24 cellular contexts compared by ENCODE assay signal in the genomic region with DNA sequence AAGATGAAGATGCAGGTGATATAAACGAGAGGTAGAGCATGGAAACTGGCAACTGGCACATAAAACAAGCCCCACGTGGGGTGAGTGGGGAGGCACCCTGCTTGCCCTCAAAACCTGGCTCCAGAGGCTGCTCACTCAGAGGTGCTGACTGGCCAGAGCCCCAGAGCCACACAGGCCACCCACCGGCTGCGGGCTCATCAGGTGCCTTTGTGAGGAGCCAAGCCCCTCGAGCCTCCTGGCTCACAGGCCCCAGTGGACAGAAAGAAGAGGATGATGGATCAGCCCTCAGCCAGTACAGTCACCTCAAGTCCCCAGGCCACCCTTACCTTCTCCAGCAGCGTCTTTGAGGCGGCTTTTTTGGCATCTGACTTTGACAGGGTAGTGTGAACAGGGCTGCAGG. TPM values are rescaled to one million over a fixed set of nuclear protein-coding genes. Genes with fewer than 3 reads are reported as not detected.
DNase-seq lines count a peak whose midpoint lies in the region; FAIRE-seq and TF ChIP-seq lines count a peak whose summit lies in the region.
"Had no signal": no experiment of that assay in that cellular context is flagged by ENCODE, and none has a peak within 500 bp of the region (broad histone marks: within the 10 kb centered on the region; RNA-seq: fewer than 3 reads in every experiment).

No MANE protein-coding gene starts in this region.

- H3K4ac ChIP-seq in H9 (ENCODE audit: low read depth, low read length) (no peak overlapping the region), neuronal stem cell (ENCODE audit: low read length) (no peak overlapping the region)

- DNase-seq in H9 (no peak), RWPE1 (ENCODE audit: low spot score) (no peak), endothelial cell (ENCODE audit: low spot score) (no peak), neuronal stem cell (ENCODE audit: low spot score) (no peak), Ammon's horn (ENCODE audit: low spot score) (no peak), coronary artery (ENCODE audit: low spot score) (no peak), HTR-8/SVneo (ENCODE audit: insufficient read length, low spot score) (no peak), erythroblast (lab: John Stamatoyannopoulos, UW) (no peak)
- DNase-seq: 8988T; ACHN; Caco-2; Calu3; CD4-positive, alpha-beta T cell; CD8-positive, alpha-beta T cell; DMS79 treated with DMSO at 0.1 percent for 48 hours; GF-D8 had no signal

- H3K9me3 ChIP-seq in H9 (ENCODE audit: control insufficient read depth, low read depth, low read length) (no peaks in the 10 kb centered on the region), neuronal stem cell (replicated peaks in 1 of 2; ENCODE audit: control insufficient read depth in 2 of 2, insufficient read depth in 1 of 2, low read depth in 1 of 2, low read length in 2 of 2) (peaks cover 0 to 5% of the 10 kb centered on the region in 2 donors)
- H3K9me3 ChIP-seq: BLaER1 treated with 17β-estradiol and CSF1 and Interleukin-3, amounts not matched to agents 10 nM and 100 nM; Caco-2 had no signal

- FAIRE-seq in HTR-8/SVneo (lab: Jason Lieb, UNC) = no peak
- FAIRE-seq: A204.1, D721Med, G401.6, GM12891, GM19239 had no signal

- H2BK12ac ChIP-seq in H9 (ENCODE audit: insufficient read length, low read depth, low read length) = no peak overlapping the region
- no peak overlapping the region for H2BK12ac ChIP-seq in neuronal stem cell (ENCODE audit: low read length)

- H3K27ac ChIP-seq in H9 (ENCODE audit: insufficient read length, low read depth, low read length) = no peak overlapping the region
- 0 out of 2 replicates have a peak overlapping the region, but pooled peaks have one; percentile 3 for H3K27ac ChIP-seq in RWPE1
- H3K27ac ChIP-seq in neuronal stem cell (replicated peaks; ENCODE audit: low read length) = no peak overlapping the region
- no peak overlapping the region for H3K27ac ChIP-seq in coronary artery
- H3K27ac ChIP-seq: BLaER1 treated with 17β-estradiol and CSF1 and Interleukin-3, amounts not matched to agents 10 nM and 100 nM; C4-2B had no signal

- peaks cover 0 to 3% of the 10 kb centered on the region in 2 experiments; a peak in 2 of 4 replicates for H3K4me1 Mint-ChIP-seq in H9
- peaks cover 8% of the 10 kb centered on the region for H3K4me1 Mint-ChIP-seq in endothelial cell (ENCODE audit: unreplicated experiment)

- H3K9me3 Mint-ChIP-seq in H9 (no peaks in the 10 kb centered on the region; a peak in 1 of 5 replicates), endothelial cell (ENCODE audit: unreplicated experiment) (no peaks in the 10 kb centered on the region)
- H3K9me3 Mint-ChIP-seq: CD4-positive, alpha-beta T cell; CD8-positive, alpha-beta T cell had no signal

- peaks cover under 1% of the 10 kb centered on the region; the same call in 1 of the 2 replicates for H3K79me2 ChIP-seq in H9 (ENCODE audit: insufficient read depth, low read length)

- H3K4me3 ChIP-seq in neuronal stem cell (ENCODE audit: low read length in 2 of 2) = no peak overlapping the region
- H3K4me3 ChIP-seq in coronary artery = no peak overlapping the region
- H3K4me3 ChIP-seq: BLaER1 treated with 17β-estradiol and CSF1 and Interleukin-3, amounts not matched to agents 10 nM and 100 nM had no signal

- no peak overlapping the region for H3T11ph ChIP-seq in H9 (ENCODE audit: low read length)

- no peak overlapping the region for H3K4me3 Mint-ChIP-seq in H9
- H3K4me3 Mint-ChIP-seq in endothelial cell (ENCODE audit: unreplicated experiment) = no peak overlapping the region
- H3K4me3 Mint-ChIP-seq: B cell; CD4-positive, alpha-beta T cell; CD8-positive, alpha-beta T cell had no signal

- no peak for TF ChIP-seq POLR2A in erythroblast (IDR thresholded peaks at IDR 0.05; ENCODE audit: low read length)

- no peak overlapping the region for H4K8ac ChIP-seq in H9 (replicated peaks; ENCODE audit: insufficient read length, low read depth, low read length)
- H4K8ac ChIP-seq in neuronal stem cell (ENCODE audit: low read depth, low read length) = no peak overlapping the region

- TF ChIP-seq CTCF in H9 (conservative IDR thresholded peaks at IDR 0.05) (no peak), RWPE1 (conservative IDR thresholded peaks at IDR 0.05; ENCODE audit: low read depth) (no peak), endothelial cell (IDR thresholded peaks at IDR 0.05; ENCODE audit: unreplicated experiment) (no peak), coronary artery (IDR thresholded peaks at IDR 0.05) (no peak)

- no peak overlapping the region for H2BK15ac ChIP-seq in H9 (ENCODE audit: low read depth, low read length)
- no peak overlapping the region for H2BK15ac ChIP-seq in neuronal stem cell (ENCODE audit: low read length)

- no peaks in the 10 kb centered on the region for H3K4me1 ChIP-seq in H9 (ENCODE audit: insufficient read depth, low read length)
- H3K4me1 ChIP-seq in neuronal stem cell (ENCODE audit: control insufficient read depth in 2 of 2, insufficient read depth in 1 of 2, low read depth in 1 of 2, low read length in 2 of 2) = peaks cover 0 to 1% of the 10 kb centered on the region in 2 donors
- H3K4me1 ChIP-seq: Caco-2 had no signal

- H2AFZ ChIP-seq in H9 (ENCODE audit: low read length) = no peak overlapping the region
- no peak overlapping the region for H2AFZ ChIP-seq in neuronal stem cell (ENCODE audit: low read length)

- H2BK5ac ChIP-seq in H9 (ENCODE audit: insufficient read length, low read length) (no peak overlapping the region), neuronal stem cell (ENCODE audit: low read length) (no peak overlapping the region)

- H4K20me1 ChIP-seq in H9 (ENCODE audit: control insufficient read depth, insufficient read depth, insufficient read length) = no peaks in the 10 kb centered on the region

- H3K27me3 ChIP-seq in H9 (ENCODE audit: insufficient read depth, low read length) (no peaks in the 10 kb centered on the region), neuronal stem cell (ENCODE audit: control insufficient read depth in 3 of 3, insufficient read depth in 3 of 3, low read depth in 1 of 3, low read length in 3 of 3) (no peaks in the 10 kb centered on the region)
- H3K27me3 ChIP-seq: BLaER1 treated with 17β-estradiol and CSF1 and Interleukin-3, amounts not matched to agents 10 nM and 100 nM had no signal

- H3K14ac ChIP-seq in H9 (ENCODE audit: insufficient read depth, low read length) (no peak overlapping the region), neuronal stem cell (ENCODE audit: low read length) (no peak overlapping the region)

- H3K79me1 ChIP-seq in H9 (ENCODE audit: insufficient read depth, low read depth, low read length, poor library complexity, severe bottlenecking) (peaks cover 2% of the 10 kb centered on the region), neuronal stem cell (ENCODE audit: low read depth, low read length) (peaks cover 11% of the 10 kb centered on the region)

- H3K9ac ChIP-seq in H9 (ENCODE audit: extremely low read depth, insufficient read length, low read length) (no peak overlapping the region), neuronal stem cell (ENCODE audit: low read depth, low read length, poor library complexity) (peak overlapping the region; percentile 44)
- H3K9ac ChIP-seq: BLaER1 treated with 17β-estradiol and CSF1 and Interleukin-3, amounts not matched to agents 10 nM and 100 nM had no signal

- H3K27ac Mint-ChIP-seq in H9 (peak overlapping the region in 2 of 3 experiments; percentile 34 to 83; a peak in 3 of 7 replicates), endothelial cell (ENCODE audit: unreplicated experiment) (peak overlapping the region; percentile 36)
- H3K27ac Mint-ChIP-seq: B cell; CD4-positive, alpha-beta T cell; CD8-positive, alpha-beta T cell had no signal

- POLR2A ChIA-PET in RWPE1 (lab: Yijun Ruan, JAX; ENCODE audit: low non-redundant PET) = no interaction called here

- H3K36me3 ChIP-seq in neuronal stem cell (replicated peaks in 1 of 2; ENCODE audit: control insufficient read depth in 2 of 2, insufficient read depth in 2 of 2, low read length in 2 of 2) = peaks cover 53 to 64% of the 10 kb centered on the region in 2 donors

- H3K23me2 ChIP-seq in H9 (ENCODE audit: insufficient read length, low read depth, low read length, poor library complexity, severe bottlenecking) = peaks cover 3% of the 10 kb centered on the region

- H3K36me3 Mint-ChIP-seq in H9 (ENCODE audit: insufficient read depth in 1 of 3, low read depth in 3 of 3) = peaks cover 26 to 78% (median 71%) of the 10 kb centered on the region in 3 experiments; a peak in 6 of 7 replicates
- H3K36me3 Mint-ChIP-seq in endothelial cell (ENCODE audit: low read depth, unreplicated experiment) = peaks cover 29% of the 10 kb centered on the region

- H4K5ac ChIP-seq in H9 (ENCODE audit: insufficient read length, low read depth, low read length) = no peak overlapping the region

- H3K23ac ChIP-seq in H9 (ENCODE audit: insufficient read length, low read depth, low read length) (no peak overlapping the region), neuronal stem cell (ENCODE audit: low read depth, low read length, poor library complexity) (peak overlapping the region; percentile 55)

- CTCF ChIA-PET in RWPE1 (lab: Yijun Ruan, JAX) = no interaction called here

- no peak overlapping the region for H4K91ac ChIP-seq in H9 (ENCODE audit: insufficient read length, low read depth, low read length)
- H4K91ac ChIP-seq in neuronal stem cell (ENCODE audit: low read depth, low read length, poor library complexity) = no peak overlapping the region

- H3K27me3 Mint-ChIP-seq in H9 (ENCODE audit: low read depth) (no peaks in the 10 kb centered on the region), endothelial cell (ENCODE audit: unreplicated experiment) (peaks cover 7% of the 10 kb centered on the region)
- H3K27me3 Mint-ChIP-seq: B cell; CD4-positive, alpha-beta T cell had no signal

- H3K18ac ChIP-seq in H9 (ENCODE audit: insufficient read length, low read depth, low read length) = no peak overlapping the region
- H3K18ac ChIP-seq in neuronal stem cell (ENCODE audit: low read length) = no peak overlapping the region

- no peak overlapping the region for H2AK5ac ChIP-seq in H9 (ENCODE audit: insufficient read length, low read length)
- H2AK5ac ChIP-seq in neuronal stem cell (ENCODE audit: low read depth, low read length) = no peak overlapping the region

- no peak overlapping the region for H3K4me2 ChIP-seq in H9 (ENCODE audit: insufficient read depth, insufficient read length, low read length)
- H3K4me2 ChIP-seq in neuronal stem cell (ENCODE audit: insufficient read depth, low read length, poor library complexity, severe bottlenecking) = no peak overlapping the region
- H3K4me2 ChIP-seq: BLaER1 treated with 17β-estradiol and CSF1 and Interleukin-3, amounts not matched to agents 10 nM and 100 nM had no signal

- no peak overlapping the region for H3K56ac ChIP-seq in H9 (ENCODE audit: insufficient read length, low read depth, low read length)

- no CpG with 5 or more reads among the region's 7 CpGs for whole genome bisulfite sequencing in H9 (ENCODE audit: extremely low coverage, insufficient read length, low lambda C conversion rate)
- no CpG with 5 or more reads among the region's 7 CpGs for WGBS in neuronal stem cell (ENCODE audit: extremely low coverage in 2 of 2, insufficient read length in 2 of 2, insufficient replicate concordance in 1 of 2), 2 donors

- no peak overlapping the region for H2BK20ac ChIP-seq in H9 (ENCODE audit: low read depth, low read length, poor library complexity, severe bottlenecking)

- H2BK120ac ChIP-seq in H9 (ENCODE audit: low read depth, low read length, poor library complexity, severe bottlenecking) = no peak overlapping the region
- H2BK120ac ChIP-seq in neuronal stem cell (ENCODE audit: low read depth, low read length) = no peak overlapping the region

RNA-seq across cellular contexts. Expression of gene CHID1, which starts 6.2 kb away (rescaled TPM):
- total RNA-seq in H9 (2021) (87.2 and 89.4 TPM in 2 replicates), endothelial cell (ENCODE audit: unreplicated experiment) (69.3 TPM)
- 42.0 TPM for polyA plus RNA-seq in neuronal stem cell (2013, experiment 1 of 2)
- 43.9 TPM for polyA plus RNA-seq in neuronal stem cell (2013, experiment 2 of 2)

RNA-seq across cellular contexts. Expression of gene AP2A2, which starts 21.3 kb away (rescaled TPM):
- total RNA-seq in H9 (2021) = 51.7 and 53.7 TPM in 2 replicates
- total RNA-seq in endothelial cell (ENCODE audit: unreplicated experiment) = 287 TPM
- polyA plus RNA-seq in neuronal stem cell (2013, experiment 1 of 2) = 49.2 TPM
- polyA plus RNA-seq in neuronal stem cell (2013, experiment 2 of 2) = 52.4 TPM
